Comparison of ENCODE assay signal across 17 cellular contexts in genomic region chr7:44982970-44983369, GRCh38. TPM values are rescaled to one million over a fixed set of nuclear protein-coding genes. Genes with fewer than 3 reads are reported as not detected.
A peak's percentile ranks its signal among the peaks of the same experiment; 100 is the strongest.
DNase-seq lines count a peak whose midpoint lies in the region; ATAC-seq, FAIRE-seq and TF ChIP-seq lines count a peak whose summit lies in the region.
"Had no signal": no experiment of that assay in that cellular context is flagged by ENCODE, and none has a peak within 500 bp of the region (broad histone marks: within the 10 kb centered on the region; RNA-seq: fewer than 3 reads in every experiment).

No MANE protein-coding gene starts in this region.

- TF ChIP-seq CTCF in MM.1S (IDR thresholded peaks at IDR 0.05; ENCODE audit: low read length) (no peak), HepG2 (CRISPR knock-in tag; IDR thresholded peaks at IDR 0.05) (no peak)

- H3K27me3 Mint-ChIP-seq in activated CD4-positive, alpha-beta T cell treated with anti-CD3 and anti-CD28 coated beads, Interleukin-2, amount 10 ng/mL, durations not matched to agents 7 days and 5 days = no peaks in the 10 kb centered on the region
- H3K27me3 Mint-ChIP-seq in activated naive CD8-positive, alpha-beta T cell treated with anti-CD3 and anti-CD28 coated beads, Interleukin-2, amount 10 ng/mL, durations not matched to agents 7 days and 5 days = no peaks in the 10 kb centered on the region
- no peaks in the 10 kb centered on the region for H3K27me3 Mint-ChIP-seq in stimulated activated memory B cell treated with anti-CD40 and anti-IgM and Interleukin-4, amounts not matched to agents 10 μg/mL and 1 μg/mL and 100 μg/mL, for 72 hours

- 22% methylated on average over 1 of the region's 1 CpG for WGBS in HepG2 (ENCODE audit: low lambda C conversion rate)

- no peaks in the 10 kb centered on the region for H3K9me2 ChIP-seq in MM.1S (replicated peaks; ENCODE audit: insufficient read depth, low read length)

- no peak for TF ChIP-seq EP300 in HepG2 (IDR thresholded peaks at IDR 0.05; ENCODE audit: low read depth in 2 of 2, low read length in 2 of 2)
- no peak for TF ChIP-seq EP300 in HepG2 (CRISPR knock-in tag; IDR thresholded peaks at IDR 0.05; ENCODE audit: borderline replicate concordance)

- H3K27ac ChIP-seq in MM.1S (ENCODE audit: low read length) (peak overlapping the region; percentile 19; the same call in 1 of the 2 replicates), HepG2 (ENCODE audit: extremely low read length, insufficient read depth, low read length) (no peak overlapping the region)
- H3K27ac ChIP-seq: testis had no signal

- FAIRE-seq in HepG2 (lab: Jason Lieb, UNC) = no peak
- FAIRE-seq: GM12892 had no signal

- DNase-seq in activated CD4-positive, alpha-beta T cell treated with anti-CD3 and anti-CD28 coated beads, Interleukin-2, amount 10 ng/mL, durations not matched to agents 7 days and 5 days = no peak
- no peak for DNase-seq in activated CD4-positive, alpha-beta T cell treated with anti-CD3 and anti-CD28 coated beads, Interleukin-2, amount 50 U/mL, for 4 hours
- no peak for DNase-seq in MM.1S
- DNase-seq in activated naive CD8-positive, alpha-beta T cell treated with anti-CD3 and anti-CD28 coated beads, Interleukin-2, amount 10 ng/mL, durations not matched to agents 7 days and 5 days = no peak
- DNase-seq in HepG2 (ENCODE audit: low spot score) = no peak
- no peak for DNase-seq in NCI-H146 (lab: John Stamatoyannopoulos, UW)
- DNase-seq: ACHN, anterior cingulate cortex, dermis blood vessel endothelial cell, DMS153, mesenchymal stem cell, NCI-H1417 treated with DMSO at 0.1 percent for 48 hours, testis had no signal

- H3K4me2 ChIP-seq in MM.1S (ENCODE audit: low read depth, low read length) (peak overlapping the region; percentile 85; the same call in 1 of the 2 replicates), HepG2 (ENCODE audit: low read depth, low read length) (no peak overlapping the region)

- H3K9me3 Mint-ChIP-seq in activated CD4-positive, alpha-beta T cell treated with anti-CD3 and anti-CD28 coated beads, Interleukin-2, amount 10 ng/mL, durations not matched to agents 7 days and 5 days = no peaks in the 10 kb centered on the region
- H3K9me3 Mint-ChIP-seq in activated naive CD8-positive, alpha-beta T cell treated with anti-CD3 and anti-CD28 coated beads, Interleukin-2, amount 10 ng/mL, durations not matched to agents 7 days and 5 days = no peaks in the 10 kb centered on the region
- no peaks in the 10 kb centered on the region for H3K9me3 Mint-ChIP-seq in stimulated activated memory B cell treated with anti-CD40 and anti-IgM and Interleukin-4, amounts not matched to agents 10 μg/mL and 1 μg/mL and 100 μg/mL, for 72 hours

- peaks cover 66% of the 10 kb centered on the region for H3K36me3 Mint-ChIP-seq in activated CD4-positive, alpha-beta T cell treated with anti-CD3 and anti-CD28 coated beads, Interleukin-2, amount 10 ng/mL, durations not matched to agents 7 days and 5 days (ENCODE audit: low read depth)
- peaks cover 49% of the 10 kb centered on the region for H3K36me3 Mint-ChIP-seq in activated naive CD8-positive, alpha-beta T cell treated with anti-CD3 and anti-CD28 coated beads, Interleukin-2, amount 10 ng/mL, durations not matched to agents 7 days and 5 days
- H3K36me3 Mint-ChIP-seq in stimulated activated memory B cell treated with anti-CD40 and anti-IgM and Interleukin-4, amounts not matched to agents 10 μg/mL and 1 μg/mL and 100 μg/mL, for 72 hours = peaks cover 50% of the 10 kb centered on the region

- peaks cover 78% of the 10 kb centered on the region for H3K4me1 Mint-ChIP-seq in activated CD4-positive, alpha-beta T cell treated with anti-CD3 and anti-CD28 coated beads, Interleukin-2, amount 10 ng/mL, durations not matched to agents 7 days and 5 days
- H3K4me1 Mint-ChIP-seq in activated naive CD8-positive, alpha-beta T cell treated with anti-CD3 and anti-CD28 coated beads, Interleukin-2, amount 10 ng/mL, durations not matched to agents 7 days and 5 days = peaks cover 64% of the 10 kb centered on the region
- H3K4me1 Mint-ChIP-seq in stimulated activated memory B cell treated with anti-CD40 and anti-IgM and Interleukin-4, amounts not matched to agents 10 μg/mL and 1 μg/mL and 100 μg/mL, for 72 hours = peaks cover 92% of the 10 kb centered on the region

- peaks cover 40% of the 10 kb centered on the region for H3F3A ChIP-seq in MM.1S (ENCODE audit: insufficient read depth, low read length)

- peaks cover 44% of the 10 kb centered on the region for H3K4me1 ChIP-seq in MM.1S (ENCODE audit: low read length)
- peaks cover 18% of the 10 kb centered on the region for H3K4me1 ChIP-seq in HepG2 (ENCODE audit: insufficient read depth, low read length)

- H3K4me3 Mint-ChIP-seq in activated CD4-positive, alpha-beta T cell treated with anti-CD3 and anti-CD28 coated beads, Interleukin-2, amount 10 ng/mL, durations not matched to agents 7 days and 5 days = peak overlapping the region; percentile 97
- peak overlapping the region; percentile 98 for H3K4me3 Mint-ChIP-seq in activated naive CD8-positive, alpha-beta T cell treated with anti-CD3 and anti-CD28 coated beads, Interleukin-2, amount 10 ng/mL, durations not matched to agents 7 days and 5 days
- peak overlapping the region; percentile 98 for H3K4me3 Mint-ChIP-seq in stimulated activated memory B cell treated with anti-CD40 and anti-IgM and Interleukin-4, amounts not matched to agents 10 μg/mL and 1 μg/mL and 100 μg/mL, for 72 hours

- H3K4me3 ChIP-seq in MM.1S (ENCODE audit: low read length) (no peak overlapping the region), HepG2 (replicated peaks in 1 of 3; ENCODE audit: insufficient read depth in 1 of 3, low read depth in 2 of 3, low read length in 3 of 3) (no peak overlapping the region)
- H3K4me3 ChIP-seq: testis had no signal

- TF ChIP-seq POLR2A in HepG2 (IDR thresholded peaks at IDR 0.05; ENCODE audit: insufficient read depth in 1 of 2, low read depth in 2 of 2, low read length in 2 of 2) = no peak

- H3K27me3 ChIP-seq in MM.1S (replicated peaks; ENCODE audit: insufficient read depth, low read length) = no peaks in the 10 kb centered on the region
- H3K27me3 ChIP-seq in HepG2 (ENCODE audit: control insufficient read depth in 1 of 2, insufficient read depth in 2 of 2, low read length in 2 of 2) = no peaks in the 10 kb centered on the region
- H3K27me3 ChIP-seq: testis had no signal

- POLR2A ChIA-PET in activated CD4-positive, alpha-beta T cell treated with anti-CD3 and anti-CD28 coated beads, Interleukin-2, amount 10 ng/mL, durations not matched to agents 7 days and 5 days (lab: Charles Lee) = interaction anchor here (1.3 kb wide), 1 partner anchor 10 kb away, joined by 5 read pairs; no protein-coding TSS in a partner anchor
- POLR2A ChIA-PET in activated naive CD8-positive, alpha-beta T cell treated with anti-CD3 and anti-CD28 coated beads, Interleukin-2, amount 10 ng/mL, durations not matched to agents 7 days and 5 days (lab: Charles Lee) = interaction anchor here (3.1 to 14.8 kb wide), 3 partner anchors 9 to 45 kb away, joined by 22 to 202 read pairs (median 80); partner anchors contain the start of gene CCM2
- POLR2A ChIA-PET in HepG2 (lab: Yijun Ruan, JAX) = interaction anchor here (1.9 kb wide), 1 partner anchor 10 kb away, joined by 7 read pairs; no protein-coding TSS in a partner anchor

- CTCF ChIA-PET in activated CD4-positive, alpha-beta T cell treated with anti-CD3 and anti-CD28 coated beads, Interleukin-2, amount 10 ng/mL, durations not matched to agents 7 days and 5 days (lab: Charles Lee) = interaction anchor here (1.8 to 3.3 kb wide), 4 partner anchors 10 to 28 kb away, joined by 4 to 16 read pairs (median 10); partner anchors contain the start of gene CCM2
- CTCF ChIA-PET in HepG2 (lab: Yijun Ruan, JAX; ENCODE audit: low intra/inter-chr PET ratio, low total read pairs) = no interaction called here

- H2AFZ ChIP-seq in MM.1S (ENCODE audit: low read length) = no peak overlapping the region
- no peak overlapping the region for H2AFZ ChIP-seq in HepG2 (ENCODE audit: low read length)

- TF ChIP-seq RAD21 in HepG2 (CRISPR knock-in tag; IDR thresholded peaks at IDR 0.05) = no peak

- H4K20me1 ChIP-seq in MM.1S (ENCODE audit: insufficient read depth, low read length) (no peaks in the 10 kb centered on the region), HepG2 (ENCODE audit: insufficient read depth, low read length) (no peaks in the 10 kb centered on the region)

- no TSS peak for BruUV-seq in HepG2 (replicated peaks; lab: Mats Ljungman, UMichigan)

- no peaks in the 10 kb centered on the region for H3K9me3 ChIP-seq in MM.1S (replicated peaks; ENCODE audit: insufficient read depth, low read length)
- H3K9me3 ChIP-seq in HepG2 (ENCODE audit: low read length) = no peaks in the 10 kb centered on the region
- H3K9me3 ChIP-seq: testis had no signal

- H3K79me2 ChIP-seq in MM.1S (ENCODE audit: low read length) = peaks cover 30% of the 10 kb centered on the region
- H3K79me2 ChIP-seq in HepG2 (ENCODE audit: insufficient read depth, low read length) = no peaks in the 10 kb centered on the region

- H3K36me3 ChIP-seq in MM.1S (replicated peaks; ENCODE audit: insufficient read depth, low read length) (peaks cover 13% of the 10 kb centered on the region; the same call in 1 of the 2 replicates), HepG2 (replicated peaks in 1 of 2; ENCODE audit: control insufficient read depth in 1 of 2, insufficient read depth in 2 of 2, low read length in 2 of 2) (no peaks in the 10 kb centered on the region)

- ATAC-seq in activated naive CD8-positive, alpha-beta T cell treated with anti-CD3 and anti-CD28 coated beads, Interleukin-2, amount 10 ng/mL, durations not matched to agents 7 days and 5 days (ENCODE audit: low read depth) = no peak
- ATAC-seq in stimulated activated memory B cell treated with anti-CD40 and anti-IgM and Interleukin-4, amounts not matched to agents 10 μg/mL and 1 μg/mL and 100 μg/mL, for 72 hours = no peak
- ATAC-seq in HepG2 (no peak), GM21526 (IDR thresholded peaks at IDR 0.05; ENCODE audit: low FRiP score, unreplicated experiment) (no peak)

- in situ Hi-C loops in HepG2 (cut with HindIII; ENCODE audit: extremely low pct_ligation_motif_present, low pct_unique_long_range_greater_than_20kb) = no loop called here

- H3K27ac Mint-ChIP-seq in activated CD4-positive, alpha-beta T cell treated with anti-CD3 and anti-CD28 coated beads, Interleukin-2, amount 10 ng/mL, durations not matched to agents 7 days and 5 days = peak overlapping the region; percentile 99
- H3K27ac Mint-ChIP-seq in activated naive CD8-positive, alpha-beta T cell treated with anti-CD3 and anti-CD28 coated beads, Interleukin-2, amount 10 ng/mL, durations not matched to agents 7 days and 5 days = peak overlapping the region; percentile 98
- peak overlapping the region; percentile 97 for H3K27ac Mint-ChIP-seq in stimulated activated memory B cell treated with anti-CD40 and anti-IgM and Interleukin-4, amounts not matched to agents 10 μg/mL and 1 μg/mL and 100 μg/mL, for 72 hours

- H3K9ac ChIP-seq in MM.1S (ENCODE audit: low read length) (no peak overlapping the region), HepG2 (ENCODE audit: insufficient read depth, low read depth, low read length) (no peak overlapping the region)

- intact Hi-C loops in HepG2 (cut with micrococcal nuclease; ENCODE audit: unreplicated experiment) = no loop called here

RNA-seq across cellular contexts. Expression of gene MYO1G, which starts 4.2 kb away (rescaled TPM):
- 100 to 1,000 TPM; 414 to 457 TPM for total RNA-seq in activated CD4-positive, alpha-beta T cell treated with anti-CD3 and anti-CD28 coated beads, Interleukin-2, amount 10 ng/mL, durations not matched to agents 7 days and 5 days
- total RNA-seq in activated naive CD8-positive, alpha-beta T cell treated with anti-CD3 and anti-CD28 coated beads, Interleukin-2, amount 10 ng/mL, durations not matched to agents 7 days and 5 days = 100 to 1,000 TPM; 382 to 403 TPM
- 0.28 and 0.29 TPM in 2 replicates for total RNA-seq in HepG2 (2016; rRNA removed; fragmentation: Illumina TruSeq; extraction: Trizol)
- 0.09 TPM in 1 of 2 replicates, not detected in the other for total RNA-seq in HepG2 (2016; cell fraction: cytosol; rRNA removed; fragmentation: Illumina TruSeq; extraction: Trizol; ENCODE audit: low read depth)
- 0.12 and 0.22 TPM in 2 replicates for total RNA-seq in HepG2 (2016; cell fraction: insoluble cytoplasmic fraction; rRNA removed; fragmentation: Illumina TruSeq; extraction: Trizol)
- total RNA-seq in HepG2 (2016; cell fraction: membrane; rRNA removed; fragmentation: Illumina TruSeq; extraction: Trizol) = not detected in 2 replicates
- total RNA-seq in HepG2 (2016; cell fraction: nucleus; rRNA removed; fragmentation: Illumina TruSeq; extraction: Trizol) = 0.28 TPM in 1 of 2 replicates, not detected in the other
- polyA plus RNA-seq in HepG2 (2011; rRNA removed) = 1.1 and 2.4 TPM in 2 replicates
- polyA plus RNA-seq in HepG2 (2011; cell fraction: cytosol; rRNA removed) = 0.71 and 1.2 TPM in 2 replicates
- 3.8 and 5.7 TPM in 2 replicates for polyA plus RNA-seq in HepG2 (2011; cell fraction: nucleus; rRNA removed)
- 0.44 and 1.2 TPM in 2 replicates for polyA plus RNA-seq in HepG2 (2012)
- polyA plus RNA-seq in HepG2 (2016; cell fraction: cytosol; fragmentation: Illumina TruSeq; extraction: Trizol; ENCODE audit: low read depth) = not detected in 2 replicates
- polyA plus RNA-seq in HepG2 (2016; cell fraction: insoluble cytoplasmic fraction; fragmentation: Illumina TruSeq; extraction: Trizol; ENCODE audit: low read depth) = 0.15 and 0.21 TPM in 2 replicates
- polyA plus RNA-seq in HepG2 (2016; cell fraction: membrane; fragmentation: Illumina TruSeq; extraction: Trizol; ENCODE audit: low read depth) = 0.08 TPM in 1 of 2 replicates, not detected in the other
- polyA plus RNA-seq in HepG2 (2016; cell fraction: nucleus; fragmentation: Illumina TruSeq; extraction: Trizol; ENCODE audit: insufficient read depth, low read depth) = 0.31 and 0.44 TPM in 2 replicates
- polyA minus RNA-seq in HepG2 (2011; rRNA and poly(A)+ RNA removed; ENCODE audit: low replicate concordance) = 1.7 and 89.4 TPM in 2 replicates
- polyA minus RNA-seq in HepG2 (2011; cell fraction: cytosol; rRNA and poly(A)+ RNA removed) = 0.70 and 1.2 TPM in 2 replicates
- 1.4 and 2.6 TPM in 2 replicates for polyA minus RNA-seq in HepG2 (2011; cell fraction: nucleus; rRNA and poly(A)+ RNA removed)
- total RNA-seq: HT1080 had no signal

RNA-seq across cellular contexts. Expression of gene CCM2, which starts 17.0 kb away (rescaled TPM):
- total RNA-seq in activated CD4-positive, alpha-beta T cell treated with anti-CD3 and anti-CD28 coated beads, Interleukin-2, amount 10 ng/mL, durations not matched to agents 7 days and 5 days = 100 to 1,000 TPM; 134 TPM
- total RNA-seq in activated naive CD8-positive, alpha-beta T cell treated with anti-CD3 and anti-CD28 coated beads, Interleukin-2, amount 10 ng/mL, durations not matched to agents 7 days and 5 days = 100 to 1,000 TPM; 126 to 132 TPM
- total RNA-seq in HepG2 (2016; rRNA removed; fragmentation: Illumina TruSeq; extraction: Trizol) = 14.2 and 15.8 TPM in 2 replicates
- total RNA-seq in HepG2 (2016; cell fraction: cytosol; rRNA removed; fragmentation: Illumina TruSeq; extraction: Trizol; ENCODE audit: low read depth) = 18.2 and 19.1 TPM in 2 replicates
- total RNA-seq in HepG2 (2016; cell fraction: insoluble cytoplasmic fraction; rRNA removed; fragmentation: Illumina TruSeq; extraction: Trizol) = 12.5 and 16.6 TPM in 2 replicates
- 37.4 and 37.5 TPM in 2 replicates for total RNA-seq in HepG2 (2016; cell fraction: membrane; rRNA removed; fragmentation: Illumina TruSeq; extraction: Trizol)
- 9.5 and 10.1 TPM in 2 replicates for total RNA-seq in HepG2 (2016; cell fraction: nucleus; rRNA removed; fragmentation: Illumina TruSeq; extraction: Trizol)
- polyA plus RNA-seq in HepG2 (2011; rRNA removed) = 13.7 and 20.8 TPM in 2 replicates
- polyA plus RNA-seq in HepG2 (2011; cell fraction: cytosol; rRNA removed) = 13.4 and 18.8 TPM in 2 replicates
- 21.0 and 23.0 TPM in 2 replicates for polyA plus RNA-seq in HepG2 (2011; cell fraction: nucleus; rRNA removed)
- 10.2 and 13.2 TPM in 2 replicates for polyA plus RNA-seq in HepG2 (2012)
- 25.8 and 27.8 TPM in 2 replicates for polyA plus RNA-seq in HepG2 (2016; cell fraction: cytosol; fragmentation: Illumina TruSeq; extraction: Trizol; ENCODE audit: low read depth)
- polyA plus RNA-seq in HepG2 (2016; cell fraction: insoluble cytoplasmic fraction; fragmentation: Illumina TruSeq; extraction: Trizol; ENCODE audit: low read depth) = 14.5 and 18.7 TPM in 2 replicates
- polyA plus RNA-seq in HepG2 (2016; cell fraction: membrane; fragmentation: Illumina TruSeq; extraction: Trizol; ENCODE audit: low read depth) = 34.2 and 39.7 TPM in 2 replicates
- 20.6 and 22.6 TPM in 2 replicates for polyA plus RNA-seq in HepG2 (2016; cell fraction: nucleus; fragmentation: Illumina TruSeq; extraction: Trizol; ENCODE audit: insufficient read depth, low read depth)
- 18.9 and 30.7 TPM in 2 replicates for polyA minus RNA-seq in HepG2 (2011; rRNA and poly(A)+ RNA removed; ENCODE audit: low replicate concordance)
- polyA minus RNA-seq in HepG2 (2011; cell fraction: cytosol; rRNA and poly(A)+ RNA removed) = 8.0 and 10.6 TPM in 2 replicates
- polyA minus RNA-seq in HepG2 (2011; cell fraction: nucleus; rRNA and poly(A)+ RNA removed) = 3.9 and 8.0 TPM in 2 replicates

Comparison
In these comparisons a context has a peak if more than half of its experiments do, and no peak if none do; other contexts are left out.
1. RNA of gene MYO1G, which starts 4.2 kb away (total RNA-seq): 414 to 457 TPM in activated CD4-positive, alpha-beta T cell treated with anti-CD3 and anti-CD28 coated beads, Interleukin-2, amount 10 ng/mL, durations not matched to agents 7 days and 5 days and 382 to 403 TPM in activated naive CD8-positive, alpha-beta T cell treated with anti-CD3 and anti-CD28 coated beads, Interleukin-2, amount 10 ng/mL, durations not matched to agents 7 days and 5 days; 0.09 to 0.29 TPM in HepG2; every median in the first group is over 100 times any median in the second.
2. Peak in every context shown above with its lines, with median percentiles within 50 percentile points of each other: H3K27ac Mint-ChIP-seq and H3K4me3 Mint-ChIP-seq.